ENCODE assay signal across 10 cellular contexts in the genomic region with DNA sequence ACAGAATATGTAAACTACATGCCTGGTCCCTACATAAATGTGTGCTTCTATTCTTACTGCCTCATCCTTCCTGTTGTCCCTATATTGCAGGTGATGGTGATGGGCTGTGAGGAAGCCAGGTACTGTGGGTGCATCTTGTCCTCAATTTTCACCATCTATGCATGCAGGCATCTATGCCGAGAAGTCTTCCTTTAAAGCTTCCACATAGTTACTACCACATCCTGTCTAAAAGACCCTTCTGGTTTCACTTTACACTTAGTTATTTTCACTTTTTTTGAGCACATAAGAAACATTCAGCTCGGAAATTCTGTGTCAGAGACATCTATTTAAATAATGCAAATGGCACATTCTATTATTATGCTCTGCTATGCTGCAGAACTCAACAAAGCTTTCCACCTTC. TPM values are rescaled to one million over a fixed set of nuclear protein-coding genes. Genes with fewer than 3 reads are reported as not detected.
DNase-seq lines count a peak whose midpoint lies in the region; ATAC-seq lines count a peak whose summit lies in the region.
"Had no signal": no experiment of that assay in that cellular context is flagged by ENCODE, and none has a peak within 500 bp of the region (broad histone marks: within the 10 kb centered on the region; RNA-seq: fewer than 3 reads in every experiment).

No MANE protein-coding gene starts in this region.

- H3K36me3 Mint-ChIP-seq in activated T-cell treated with anti-CD3 and anti-CD28 coated beads, Interleukin-2, amount 50 U/mL, for 4 hours (ENCODE audit: insufficient read depth) = no peaks in the 10 kb centered on the region
- H3K36me3 Mint-ChIP-seq in IgD-negative memory B cell = no peaks in the 10 kb centered on the region
- H3K36me3 Mint-ChIP-seq in stimulated activated naive B cell treated with anti-CD40 and anti-IgM and Interleukin-4, amounts not matched to agents 10 μg/mL and 1 μg/mL and 100 μg/mL, for 72 hours = peaks cover 0 to 5% of the 10 kb centered on the region in 2 donors

- peak overlapping the region; percentile 24 for H3K4me3 Mint-ChIP-seq in activated T-cell treated with anti-CD3 and anti-CD28 coated beads, Interleukin-2, amount 50 U/mL, for 4 hours
- H3K4me3 Mint-ChIP-seq in IgD-negative memory B cell = peak overlapping the region; percentile 10 to 80 (median 46)
- no peak overlapping the region for H3K4me3 Mint-ChIP-seq in stimulated activated naive B cell treated with anti-CD40 and anti-IgM and Interleukin-4, amounts not matched to agents 10 μg/mL and 1 μg/mL and 100 μg/mL, for 72 hours

- H3K27ac Mint-ChIP-seq in IgD-negative memory B cell = peak overlapping the region in 2 of 3 donors; percentile 12 to 37
- no peak overlapping the region for H3K27ac Mint-ChIP-seq in stimulated activated naive B cell treated with anti-CD40 and anti-IgM and Interleukin-4, amounts not matched to agents 10 μg/mL and 1 μg/mL and 100 μg/mL, for 72 hours

- H3K9me3 Mint-ChIP-seq in activated T-cell treated with anti-CD3 and anti-CD28 coated beads, Interleukin-2, amount 50 U/mL, for 4 hours = no peaks in the 10 kb centered on the region
- peaks cover 0 to 5% (median 0%) of the 10 kb centered on the region in 3 donors for H3K9me3 Mint-ChIP-seq in IgD-negative memory B cell
- peaks cover 4 to 5% of the 10 kb centered on the region in 2 donors for H3K9me3 Mint-ChIP-seq in stimulated activated naive B cell treated with anti-CD40 and anti-IgM and Interleukin-4, amounts not matched to agents 10 μg/mL and 1 μg/mL and 100 μg/mL, for 72 hours

- H3K27me3 Mint-ChIP-seq in activated T-cell treated with anti-CD3 and anti-CD28 coated beads, Interleukin-2, amount 50 U/mL, for 4 hours (ENCODE audit: low read depth) = no peaks in the 10 kb centered on the region
- no peaks in the 10 kb centered on the region for H3K27me3 Mint-ChIP-seq in IgD-negative memory B cell
- H3K27me3 Mint-ChIP-seq in stimulated activated naive B cell treated with anti-CD40 and anti-IgM and Interleukin-4, amounts not matched to agents 10 μg/mL and 1 μg/mL and 100 μg/mL, for 72 hours = no peaks in the 10 kb centered on the region

- DNase-seq in activated T-cell treated with anti-CD3 and anti-CD28 coated beads, Interleukin-2, amount 50 U/mL, for 4 hours = no peak
- no peak for DNase-seq in activated T-cell treated with anti-CD3 and anti-CD28 coated beads, Interleukin-2, amount 50 U/mL, for 1 hour
- DNase-seq in stimulated activated naive B cell treated with anti-CD40 and anti-IgM and Interleukin-4, amounts not matched to agents 10 μg/mL and 1 μg/mL and 100 μg/mL, for 72 hours = no peak
- no peak for DNase-seq in stimulated activated CD4-positive, alpha-beta T cell treated with anti-CD3 and anti-CD28 coated beads, Interleukin-4, amount 100 ng/mL, for 4 hours
- DNase-seq in NCI-H146 treated with DMSO at 0.1 percent for 48 hours (lab: John Stamatoyannopoulos, UW; ENCODE audit: unreplicated experiment) (no peak), midbrain (lab: John Stamatoyannopoulos, UW) (no peak)

- H3K4me1 Mint-ChIP-seq in activated T-cell treated with anti-CD3 and anti-CD28 coated beads, Interleukin-2, amount 50 U/mL, for 4 hours (ENCODE audit: low read depth) = peaks cover 11% of the 10 kb centered on the region
- H3K4me1 Mint-ChIP-seq in IgD-negative memory B cell = peaks cover 28 to 41% (median 34%) of the 10 kb centered on the region in 3 donors
- peaks cover 7 to 9% of the 10 kb centered on the region in 2 donors for H3K4me1 Mint-ChIP-seq in stimulated activated naive B cell treated with anti-CD40 and anti-IgM and Interleukin-4, amounts not matched to agents 10 μg/mL and 1 μg/mL and 100 μg/mL, for 72 hours

- peak; percentile 51 to 62 for ATAC-seq in activated T-cell treated with anti-CD3 and anti-CD28 coated beads, Interleukin-2, amount 50 U/mL, for 4 hours
- peak; percentile 87 for ATAC-seq in HG02623 (IDR thresholded peaks at IDR 0.05; ENCODE audit: unreplicated experiment)
- peak; percentile 34 to 48 for ATAC-seq in stimulated activated naive B cell treated with anti-CD40 and anti-IgM and Interleukin-4, amounts not matched to agents 10 μg/mL and 1 μg/mL and 100 μg/mL, for 72 hours (replicated peaks)

RNA-seq across cellular contexts. Expression of gene FABP7, which starts 28.2 kb away (rescaled TPM):
- not detected for total RNA-seq in activated T-cell treated with anti-CD3 and anti-CD28 coated beads, Interleukin-2, amount 50 U/mL, for 4 hours
- polyA plus RNA-seq in IgD-negative memory B cell = not detected
- total RNA-seq: HT1080, myocyte had no signal

RNA-seq across cellular contexts. Expression of gene SMPDL3A, which starts 37.8 kb away (rescaled TPM):
- under 1 TPM in 1 of 3 donors, not detected in 2; 0.22 TPM for total RNA-seq in activated T-cell treated with anti-CD3 and anti-CD28 coated beads, Interleukin-2, amount 50 U/mL, for 4 hours
- polyA plus RNA-seq in IgD-negative memory B cell = 1.4 TPM

Comparison
In these comparisons a context has a peak if more than half of its experiments do, and no peak if none do; other contexts are left out.
1. H3K4me3 Mint-ChIP-seq: peak in activated T-cell treated with anti-CD3 and anti-CD28 coated beads, Interleukin-2, amount 50 U/mL, for 4 hours (single experiment) and IgD-negative memory B cell (4 of 4); none in stimulated activated naive B cell treated with anti-CD40 and anti-IgM and Interleukin-4, amounts not matched to agents 10 μg/mL and 1 μg/mL and 100 μg/mL, for 72 hours (0 of 2).
2. Peak in every context shown above with its lines, with median percentiles within 50 percentile points of each other: ATAC-seq.